ENCODE assay signal across 1 cellular context in genomic region chr15:40858706-40859105, GRCh38.
TF ChIP-seq lines count a peak whose summit lies in the region.

No MANE protein-coding gene starts in this region.

TF ChIP-seq in IMR-90, 13 proteins besides CTCF, POLR2A, EP300 and RAD21:
- no peak for TF ChIP-seq CHD1 (IDR thresholded peaks at IDR 0.05; ENCODE audit: low read depth, low read length)
- no peak for TF ChIP-seq CEBPB (IDR thresholded peaks at IDR 0.05; ENCODE audit: low read depth, low read length)
- no peak for TF ChIP-seq NFE2L2 (IDR thresholded peaks at IDR 0.05; ENCODE audit: low read depth, low read length)
- no peak for TF ChIP-seq MAFK (IDR thresholded peaks at IDR 0.05; ENCODE audit: low read depth, low read length)
- TF ChIP-seq RCOR1 (IDR thresholded peaks at IDR 0.05; ENCODE audit: insufficient replicate concordance, low read length) = no peak
- TF ChIP-seq ELK1 (IDR thresholded peaks at IDR 0.05; ENCODE audit: borderline replicate concordance, low read depth, low read length) = no peak
- no peak for TF ChIP-seq USF2 (IDR thresholded peaks at IDR 0.05; ENCODE audit: low read depth, low read length)
- TF ChIP-seq MAZ (IDR thresholded peaks at IDR 0.05; ENCODE audit: borderline replicate concordance, low read depth, low read length) = no peak
- TF ChIP-seq SMC3 (IDR thresholded peaks at IDR 0.05; ENCODE audit: low read depth, low read length) = no peak
- no peak for TF ChIP-seq FOS (IDR thresholded peaks at IDR 0.05; ENCODE audit: low read depth, low read length)
- no peak for TF ChIP-seq MXI1 (IDR thresholded peaks at IDR 0.05; ENCODE audit: borderline replicate concordance, low read depth, low read length)
- no peak for TF ChIP-seq BHLHE40 (IDR thresholded peaks at IDR 0.05; ENCODE audit: low read depth, low read length)
- TF ChIP-seq RFX5 (IDR thresholded peaks at IDR 0.05; ENCODE audit: low read depth, low read length) = no peak
